32 cellular contexts compared by ENCODE assay signal in the genomic region with DNA sequence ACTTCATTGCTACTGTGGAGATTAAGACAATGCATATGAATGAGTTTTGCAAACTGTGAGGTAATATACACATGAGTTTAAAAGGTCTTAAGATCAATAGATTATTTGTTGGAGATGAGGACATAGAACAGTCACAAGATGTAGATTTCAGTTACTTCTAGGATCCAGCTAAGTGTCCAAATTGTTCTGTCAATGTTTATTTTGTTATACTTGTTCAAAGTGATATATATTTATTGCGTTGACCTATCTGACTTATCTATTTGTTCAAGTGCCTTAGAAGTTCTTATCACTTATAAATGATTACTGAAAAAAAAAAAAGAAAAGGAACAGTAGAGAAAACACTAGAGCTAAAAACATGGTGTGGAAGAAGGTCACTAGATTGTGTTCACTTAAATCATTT.
"Had no signal": no experiment of that assay in that cellular context is flagged by ENCODE, and none has a peak within 500 bp of the region (broad histone marks: within the 10 kb centered on the region; RNA-seq: fewer than 3 reads in every experiment).

No MANE protein-coding gene starts in this region.

- H3K36me3 ChIP-seq: adrenal gland, ascending aorta, cardiac muscle cell, WERI-Rb-1 had no signal

- FAIRE-seq: bronchial epithelial cell, TTC549 had no signal

- H3K9me3 ChIP-seq: adrenal gland, ascending aorta had no signal

- H3K4me3 ChIP-seq: adrenal gland, ascending aorta, cardiac muscle cell had no signal

- H3K27me3 ChIP-seq: adrenal gland, ascending aorta, cardiac muscle cell had no signal

- H3K27ac ChIP-seq: adrenal gland, ascending aorta, cardiac muscle cell, WERI-Rb-1 had no signal

- DNase-seq: activated CD4-positive, alpha-beta memory T cell treated with anti-CD3 and anti-CD28 coated beads, Interleukin-2, amount 10 ng/mL, durations not matched to agents 7 days and 5 days; activated CD4-positive, alpha-beta T cell treated with anti-CD3 and anti-CD28 coated beads for 1 hour; activated CD4-positive, alpha-beta T cell treated with anti-CD3 and anti-CD28 coated beads for 36 hours; activated CD4-positive, alpha-beta T cell treated with anti-CD3 and anti-CD28 coated beads for 48 hours; activated CD4-positive, alpha-beta T cell treated with anti-CD3 and anti-CD28 coated beads, Interleukin-2, amount 10 ng/mL, durations not matched to agents 7 days and 5 days; activated CD4-positive, alpha-beta T cell treated with anti-CD3 and anti-CD28 coated beads, Interleukin-2, amount 50 U/mL, for 48 hours; activated CD4-positive, CD25-positive, alpha-beta regulatory T cell; activated CD8-positive, alpha-beta memory T cell treated with anti-CD3 and anti-CD28 coated beads for 24 hours; activated CD8-positive, alpha-beta memory T cell treated with anti-CD3 and anti-CD28 coated beads, Interleukin-2, amount 10 ng/mL, durations not matched to agents 7 days and 5 days; activated CD8-positive, alpha-beta memory T cell treated with anti-CD3 and anti-CD28 coated beads, Interleukin-2, amount 50 U/mL, for 48 hours; activated CD8-positive, alpha-beta T cell treated with anti-CD3 and anti-CD28 coated beads, Interleukin-2, amount 10 ng/mL, durations not matched to agents 7 days and 5 days; activated effector memory CD4-positive, alpha-beta T cell treated with Interleukin-2 at 50 U/mL for 16 hours; activated gamma-delta T cell treated with Interleukin-2 at 50 U/mL for 16 hours; activated naive CD4-positive, alpha-beta T cell; activated naive CD4-positive, alpha-beta T cell treated with anti-CD3 and anti-CD28 coated beads for 36 hours; activated naive CD4-positive, alpha-beta T cell treated with anti-CD3 and anti-CD28 coated beads, Interleukin-2, amount 50 U/mL, for 16 hours; activated naive CD8-positive, alpha-beta T cell treated with anti-CD3 and anti-CD28 coated beads for 36 hours; activated T-cell treated with anti-CD3 and anti-CD28 coated beads, Interleukin-2, amount 50 U/mL, for 24 hours; activated T-cell treated with anti-CD3 and anti-CD28 coated beads, Interleukin-2, amount 50 U/mL, for 48 hours; adrenal gland; amniotic stem cell; anterior cingulate cortex; caudate nucleus; cerebellar nuclear complex; T-helper 1 cell; T-helper 2 cell; T-helper 9 cell; WERI-Rb-1 had no signal

- H3K4me1 ChIP-seq: adrenal gland, ascending aorta had no signal
